ENCODE assay signal across 1 cellular context in genomic region chr2:174334278-174334715, GRCh38.
TF ChIP-seq lines count a peak whose summit lies in the region.

No MANE protein-coding gene starts in this region.

TF ChIP-seq in A549, 52 proteins besides CTCF, POLR2A, EP300 and RAD21 (continued from another document):
- TF ChIP-seq PBX3 (IDR thresholded peaks at IDR 0.05) (no peak), MAX (IDR thresholded peaks at IDR 0.05) (no peak), HEYL (CRISPR knock-in tag; IDR thresholded peaks at IDR 0.05) (no peak), E2F6 (IDR thresholded peaks at IDR 0.05; ENCODE audit: borderline replicate concordance, low read depth) (no peak), USF2 (IDR thresholded peaks at IDR 0.05) (no peak), HOXB5 (CRISPR knock-in tag; IDR thresholded peaks at IDR 0.05) (no peak), FOXS1 (CRISPR knock-in tag; IDR thresholded peaks at IDR 0.05) (no peak), ESRRA (IDR thresholded peaks at IDR 0.05; ENCODE audit: borderline replicate concordance, low read length) (no peak)
